In the genomic region with DNA sequence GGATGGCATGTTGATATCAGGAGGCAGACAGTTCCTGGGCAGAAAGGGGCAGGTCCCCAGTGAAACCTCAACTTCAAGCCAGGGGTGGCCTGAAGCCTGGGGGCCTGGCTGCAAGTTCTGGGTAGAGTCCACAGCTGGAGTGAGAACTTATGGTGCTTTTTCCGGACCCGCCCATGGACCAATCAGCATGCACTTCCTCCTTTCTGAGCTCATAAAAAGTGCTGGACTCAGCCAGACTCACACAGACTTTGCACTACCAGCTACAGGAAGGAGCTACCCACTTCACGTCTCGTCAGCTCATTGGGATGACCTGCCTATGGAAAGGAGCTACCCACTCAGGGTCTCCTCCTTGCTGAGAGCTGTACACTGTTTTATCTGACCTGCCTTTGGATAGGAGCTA, we compare ENCODE assay signal across 25 cellular contexts.
DNase-seq lines count a peak whose midpoint lies in the region; ATAC-seq and TF ChIP-seq lines count a peak whose summit lies in the region.
"Had no signal": no experiment of that assay in that cellular context is flagged by ENCODE, and none has a peak within 500 bp of the region (broad histone marks: within the 10 kb centered on the region; RNA-seq: fewer than 3 reads in every experiment).

No MANE protein-coding gene starts in this region.

- intact Hi-C loops in right cardiac atrium (cut with DNase I), result loop anchor here in 1 of 4 donors (10.0 kb wide), 1 partner anchor 571 kb away; no protein-coding TSS in a partner anchor
- intact Hi-C loops in left ventricle myocardium inferior (cut with micrococcal nuclease), result no loop called here
- intact Hi-C loops in upper lobe of right lung (cut with DNase I), result loop anchor here (10.0 kb wide), 1 partner anchor 561 kb away; no protein-coding TSS in a partner anchor
- intact Hi-C loops in activated naive CD4-positive, alpha-beta T cell treated with anti-CD3 and anti-CD28 coated beads for 36 hours (cut with micrococcal nuclease), result no loop called here
- intact Hi-C loops in gastrocnemius medialis (cut with DNase I; ENCODE audit: low total_unique reads), result no loop called here

- 64% methylated on average over 4 of the region's 4 CpGs for WGBS in right cardiac atrium

- H3K27ac ChIP-seq in right cardiac atrium (ENCODE audit: low read length), result no peak overlapping the region
- H3K27ac ChIP-seq in left ventricle myocardium inferior (replicated peaks), result no peak overlapping the region
- no peak overlapping the region for H3K27ac ChIP-seq in upper lobe of right lung
- H3K27ac ChIP-seq in gastrocnemius medialis, result no peak overlapping the region
- H3K27ac ChIP-seq: brain microvascular endothelial cell, epithelial cell of prostate, Peyer's patch, SJSA1, stomach, thyroid gland had no signal

- peak in 1 of 2 donors; percentile 11 for ATAC-seq in right cardiac atrium
- ATAC-seq in upper lobe of right lung, result peak; percentile 20
- ATAC-seq in stimulated activated effector memory CD8-positive, alpha-beta T cell treated with anti-CD3 and anti-CD28 coated beads, Interleukin-12 subunit alpha, Interleukin-12 subunit beta, amount 100 ng/mL, for 72 hours, result no peak
- no peak for ATAC-seq in gastrocnemius medialis
- ATAC-seq: activated T-cell treated with anti-CD3 and anti-CD28 coated beads, Interleukin-2, amount 50 U/mL, for 72 hours; natural killer cell; T-cell had no signal

- H4K20me1 ChIP-seq in Loucy (ENCODE audit: insufficient read depth, low read length, poor library complexity, severe bottlenecking), result no peaks in the 10 kb centered on the region

- peak overlapping the region; percentile 42; the same call in 1 of the 2 replicates for H2AFZ ChIP-seq in Loucy (ENCODE audit: low read length)

- DNase-seq in right cardiac atrium (peak in 2 of 3 donors; percentile 20 to 41), left ventricle myocardium inferior (no peak), RPMI8226 (peak; percentile 30), upper lobe of right lung (no peak), gastrocnemius medialis (no peak)
- DNase-seq in stimulated activated effector memory CD8-positive, alpha-beta T cell treated with anti-CD3 and anti-CD28 coated beads, Interleukin-12 subunit alpha, Interleukin-12 subunit beta, amount 100 ng/mL, for 72 hours (ENCODE audit: low spot score in 2 of 2), result no peak
- DNase-seq in activated naive CD4-positive, alpha-beta T cell treated with anti-CD3 and anti-CD28 coated beads for 36 hours, result no peak
- DNase-seq: activated CD4-positive, alpha-beta T cell treated with anti-CD3 and anti-CD28 coated beads, Interleukin-2, amount 50 U/mL, for 4 hours; activated naive CD4-positive, alpha-beta T cell treated with anti-CD3 and anti-CD28 coated beads, Interleukin-2, amount 10 ng/mL, durations not matched to agents 7 days and 5 days; activated T-cell treated with anti-CD3 and anti-CD28 coated beads, Interleukin-2, amount 50 U/mL, for 72 hours; brain microvascular endothelial cell; CD4-positive, CD25-positive, alpha-beta regulatory T cell; effector CD4-positive, alpha-beta T cell; HFFc6; islet precursor cell; MG63; natural killer cell; NCI-H526; Peyer's patch; stomach; thyroid gland had no signal

- H3K36me3 ChIP-seq in left ventricle myocardium inferior (no peaks in the 10 kb centered on the region), Loucy (ENCODE audit: insufficient read depth, low read length) (no peaks in the 10 kb centered on the region), upper lobe of right lung (no peaks in the 10 kb centered on the region), gastrocnemius medialis (no peaks in the 10 kb centered on the region)
- H3K36me3 ChIP-seq: brain microvascular endothelial cell, MG63, Peyer's patch, SJSA1, stomach, thyroid gland had no signal

- H3K79me2 ChIP-seq in Loucy (ENCODE audit: insufficient read depth, low read length), result no peaks in the 10 kb centered on the region

- TF ChIP-seq POLR2A in gastrocnemius medialis (IDR thresholded peaks at IDR 0.05), result no peak

- no peak overlapping the region for H3K9ac ChIP-seq in Loucy (ENCODE audit: low read depth, low read length, poor library complexity, severe bottlenecking)

- no peaks in the 10 kb centered on the region for H3K9me3 Mint-ChIP-seq in stimulated activated effector memory CD8-positive, alpha-beta T cell treated with anti-CD3 and anti-CD28 coated beads, Interleukin-12 subunit alpha, Interleukin-12 subunit beta, amount 100 ng/mL, for 72 hours
- no peaks in the 10 kb centered on the region for H3K9me3 Mint-ChIP-seq in activated naive CD4-positive, alpha-beta T cell treated with anti-CD3 and anti-CD28 coated beads for 36 hours
- H3K9me3 Mint-ChIP-seq: activated naive CD4-positive, alpha-beta T cell treated with anti-CD3 and anti-CD28 coated beads, Interleukin-2, amount 10 ng/mL, durations not matched to agents 7 days and 5 days; CD4-positive, CD25-positive, alpha-beta regulatory T cell; HFFc6; T-cell had no signal

- H3K4me3 Mint-ChIP-seq in stimulated activated effector memory CD8-positive, alpha-beta T cell treated with anti-CD3 and anti-CD28 coated beads, Interleukin-12 subunit alpha, Interleukin-12 subunit beta, amount 100 ng/mL, for 72 hours, result no peak overlapping the region
- H3K4me3 Mint-ChIP-seq in activated naive CD4-positive, alpha-beta T cell treated with anti-CD3 and anti-CD28 coated beads for 36 hours, result no peak overlapping the region
- H3K4me3 Mint-ChIP-seq: activated naive CD4-positive, alpha-beta T cell treated with anti-CD3 and anti-CD28 coated beads, Interleukin-2, amount 10 ng/mL, durations not matched to agents 7 days and 5 days; activated T-cell treated with anti-CD3 and anti-CD28 coated beads, Interleukin-2, amount 50 U/mL, for 72 hours; CD4-positive, CD25-positive, alpha-beta regulatory T cell; HFFc6; natural killer cell; T-cell had no signal

- H3K9me3 ChIP-seq in right cardiac atrium (ENCODE audit: control insufficient read depth, low read length) (no peaks in the 10 kb centered on the region), left ventricle myocardium inferior (replicated peaks) (peaks cover 5% of the 10 kb centered on the region), Loucy (ENCODE audit: insufficient read depth, low read depth, low read length) (no peaks in the 10 kb centered on the region), upper lobe of right lung (no peaks in the 10 kb centered on the region), gastrocnemius medialis (no peaks in the 10 kb centered on the region)
- H3K9me3 ChIP-seq: MG63, Peyer's patch, SJSA1, stomach, thyroid gland had no signal

- H3K4me1 Mint-ChIP-seq in stimulated activated effector memory CD8-positive, alpha-beta T cell treated with anti-CD3 and anti-CD28 coated beads, Interleukin-12 subunit alpha, Interleukin-12 subunit beta, amount 100 ng/mL, for 72 hours, result no peaks in the 10 kb centered on the region
- H3K4me1 Mint-ChIP-seq in activated naive CD4-positive, alpha-beta T cell treated with anti-CD3 and anti-CD28 coated beads for 36 hours (ENCODE audit: low read depth), result no peaks in the 10 kb centered on the region
- H3K4me1 Mint-ChIP-seq: activated naive CD4-positive, alpha-beta T cell treated with anti-CD3 and anti-CD28 coated beads, Interleukin-2, amount 10 ng/mL, durations not matched to agents 7 days and 5 days; CD4-positive, CD25-positive, alpha-beta regulatory T cell; natural killer cell; T-cell had no signal

- no peaks in the 10 kb centered on the region for H3F3A ChIP-seq in Loucy (ENCODE audit: low read depth)

- no peak overlapping the region for H3K4me2 ChIP-seq in Loucy (ENCODE audit: low read depth, low read length, poor library complexity, severe bottlenecking)

- H3K9me2 ChIP-seq in Loucy (replicated peaks; ENCODE audit: low read depth, low read length), result no peaks in the 10 kb centered on the region

- no peaks in the 10 kb centered on the region for H3K27me3 ChIP-seq in right cardiac atrium (ENCODE audit: control insufficient read depth, insufficient read depth)
- H3K27me3 ChIP-seq in left ventricle myocardium inferior (ENCODE audit: low read depth), result peaks cover 12% of the 10 kb centered on the region
- H3K27me3 ChIP-seq in Loucy (ENCODE audit: insufficient read depth, low read length, poor library complexity, severe bottlenecking), result no peaks in the 10 kb centered on the region
- H3K27me3 ChIP-seq in upper lobe of right lung, result no peaks in the 10 kb centered on the region
- no peaks in the 10 kb centered on the region for H3K27me3 ChIP-seq in gastrocnemius medialis
- H3K27me3 ChIP-seq: brain microvascular endothelial cell, MG63, Peyer's patch, SJSA1, thyroid gland had no signal

- H3K4me1 ChIP-seq in right cardiac atrium (ENCODE audit: control insufficient read depth, insufficient read depth, low read length), result no peaks in the 10 kb centered on the region
- no peaks in the 10 kb centered on the region for H3K4me1 ChIP-seq in left ventricle myocardium inferior
- no peaks in the 10 kb centered on the region for H3K4me1 ChIP-seq in Loucy (ENCODE audit: insufficient read depth, low read length, poor library complexity, severe bottlenecking)
- no peaks in the 10 kb centered on the region for H3K4me1 ChIP-seq in upper lobe of right lung
- no peaks in the 10 kb centered on the region for H3K4me1 ChIP-seq in gastrocnemius medialis
- H3K4me1 ChIP-seq: Peyer's patch, SJSA1, stomach, thyroid gland had no signal

- H3K27me3 Mint-ChIP-seq in activated naive CD4-positive, alpha-beta T cell treated with anti-CD3 and anti-CD28 coated beads for 36 hours (ENCODE audit: low read depth), result no peaks in the 10 kb centered on the region
- H3K27me3 Mint-ChIP-seq: activated naive CD4-positive, alpha-beta T cell treated with anti-CD3 and anti-CD28 coated beads, Interleukin-2, amount 10 ng/mL, durations not matched to agents 7 days and 5 days; CD4-positive, CD25-positive, alpha-beta regulatory T cell; T-cell had no signal

- CTCF ChIA-PET in activated naive CD4-positive, alpha-beta T cell treated with anti-CD3 and anti-CD28 coated beads for 36 hours (lab: Charles Lee), result no interaction called here

- H3K4me3 ChIP-seq in right cardiac atrium (ENCODE audit: low read length) (no peak overlapping the region), left ventricle myocardium inferior (no peak overlapping the region), Loucy (ENCODE audit: low read length, poor library complexity, severe bottlenecking) (no peak overlapping the region), upper lobe of right lung (no peak overlapping the region), gastrocnemius medialis (no peak overlapping the region)
- H3K4me3 ChIP-seq: MG63, Peyer's patch, SJSA1, stomach, thyroid gland had no signal

- no peak overlapping the region for H3K27ac Mint-ChIP-seq in stimulated activated effector memory CD8-positive, alpha-beta T cell treated with anti-CD3 and anti-CD28 coated beads, Interleukin-12 subunit alpha, Interleukin-12 subunit beta, amount 100 ng/mL, for 72 hours
- H3K27ac Mint-ChIP-seq in activated naive CD4-positive, alpha-beta T cell treated with anti-CD3 and anti-CD28 coated beads for 36 hours, result no peak overlapping the region
- H3K27ac Mint-ChIP-seq: activated naive CD4-positive, alpha-beta T cell treated with anti-CD3 and anti-CD28 coated beads, Interleukin-2, amount 10 ng/mL, durations not matched to agents 7 days and 5 days; activated T-cell treated with anti-CD3 and anti-CD28 coated beads, Interleukin-2, amount 50 U/mL, for 72 hours; CD4-positive, CD25-positive, alpha-beta regulatory T cell; HFFc6; natural killer cell; T-cell had no signal

- no peak for TF ChIP-seq CTCF in left ventricle myocardium inferior (IDR thresholded peaks at IDR 0.05; ENCODE audit: borderline replicate concordance)
- no peak for TF ChIP-seq CTCF in Loucy (conservative IDR thresholded peaks at IDR 0.05; ENCODE audit: low read length)
- TF ChIP-seq CTCF in upper lobe of right lung (IDR thresholded peaks at IDR 0.05), result no peak
- no peak for TF ChIP-seq CTCF in gastrocnemius medialis (IDR thresholded peaks at IDR 0.05 in 4 of 5, conservative IDR thresholded peaks at IDR 0.05 in 1 of 5)

- no peaks in the 10 kb centered on the region for H3K36me3 Mint-ChIP-seq in stimulated activated effector memory CD8-positive, alpha-beta T cell treated with anti-CD3 and anti-CD28 coated beads, Interleukin-12 subunit alpha, Interleukin-12 subunit beta, amount 100 ng/mL, for 72 hours
- H3K36me3 Mint-ChIP-seq in activated naive CD4-positive, alpha-beta T cell treated with anti-CD3 and anti-CD28 coated beads for 36 hours (ENCODE audit: low read depth), result no peaks in the 10 kb centered on the region
- H3K36me3 Mint-ChIP-seq: activated naive CD4-positive, alpha-beta T cell treated with anti-CD3 and anti-CD28 coated beads, Interleukin-2, amount 10 ng/mL, durations not matched to agents 7 days and 5 days; CD4-positive, CD25-positive, alpha-beta regulatory T cell; natural killer cell; T-cell had no signal

- in situ Hi-C loops in gastrocnemius medialis (cut with MboI; ENCODE audit: low sequenced_read_pairs in 4 of 4), result loop anchor here in 2 of 4 donors (10.0 to 25.0 kb wide), 2 partner anchors 561 to 568 kb away; no protein-coding TSS in a partner anchor

Comparison
In these comparisons a context has a peak if more than half of its experiments do, and no peak if none do; other contexts are left out.
1. DNase-seq: peak in right cardiac atrium (2 of 3) and RPMI8226 (single experiment); none in left ventricle myocardium inferior (single experiment), upper lobe of right lung (single experiment), stimulated activated effector memory CD8-positive, alpha-beta T cell treated with anti-CD3 and anti-CD28 coated beads, Interleukin-12 subunit alpha, Interleukin-12 subunit beta, amount 100 ng/mL, for 72 hours (0 of 2), activated naive CD4-positive, alpha-beta T cell treated with anti-CD3 and anti-CD28 coated beads for 36 hours (single experiment) and gastrocnemius medialis (0 of 2).